Comparison of ENCODE assay signal across 11 cellular contexts in the genomic region with DNA sequence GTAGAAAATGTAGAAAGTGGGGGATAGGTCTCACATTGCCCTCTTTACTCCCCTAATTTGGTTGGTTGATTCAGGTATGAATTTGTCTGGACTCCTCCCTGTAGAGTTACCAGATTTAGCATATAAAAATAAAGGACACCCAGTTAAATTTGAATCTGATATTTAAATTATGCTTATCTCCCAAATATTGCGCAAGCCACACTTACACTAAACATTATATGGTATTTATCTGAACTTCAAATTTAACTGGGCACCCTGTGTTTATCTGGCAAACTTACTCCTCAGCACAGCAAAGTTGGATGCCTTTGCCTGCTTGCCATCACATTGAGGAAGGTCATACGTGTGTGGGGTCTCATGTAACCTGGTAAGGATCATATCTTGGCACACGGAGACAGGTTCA.
"Had no signal": no experiment of that assay in that cellular context is flagged by ENCODE, and none has a peak within 500 bp of the region (broad histone marks: within the 10 kb centered on the region; RNA-seq: fewer than 3 reads in every experiment).

No MANE protein-coding gene starts in this region.

- H3K4me2 ChIP-seq: GM23338 had no signal

- H3K36me3 ChIP-seq: HAP-1 had no signal

- H3K4me1 ChIP-seq: HAP-1 had no signal

- H3K9ac ChIP-seq: GM23248 had no signal

- H2AFZ ChIP-seq: GM23248, GM23338 had no signal

- FAIRE-seq: H1, H54 had no signal

- H3K9me3 ChIP-seq: HAP-1 had no signal

- ATAC-seq: GM23338, HCT116 had no signal

- H3K4me3 ChIP-seq: GM23248, GM23338, HAP-1 had no signal

- DNase-seq: GM23248, GOT3, H7, H9, HCEC 1CT, HFFc6 had no signal

- H3K27ac ChIP-seq: GM23248 had no signal
